Comparison of ENCODE assay signal across 8 cellular contexts in the genomic region with DNA sequence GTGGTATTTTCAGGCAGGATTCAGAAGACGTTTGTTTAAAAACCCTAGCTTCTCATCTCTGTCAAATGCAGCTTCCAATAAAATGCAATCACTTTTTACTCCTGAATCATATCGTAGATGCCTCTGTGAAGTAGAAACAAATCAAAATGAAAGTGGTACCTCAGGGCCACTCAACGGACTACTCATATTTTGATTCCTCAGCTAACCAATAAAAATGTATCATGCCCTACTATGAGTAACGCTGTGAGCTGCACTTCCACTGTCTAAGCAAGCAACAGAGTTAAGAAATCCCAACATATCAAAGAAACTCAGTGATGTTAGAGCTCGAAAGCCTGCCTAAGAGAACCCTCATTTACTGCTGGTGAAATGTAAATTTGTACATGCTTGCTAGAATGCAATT.
A peak's percentile ranks its signal among the peaks of the same experiment; 100 is the strongest.
DNase-seq lines count a peak whose midpoint lies in the region; ATAC-seq and TF ChIP-seq lines count a peak whose summit lies in the region.

No MANE protein-coding gene starts in this region.

- DNase-seq in CD1c-positive myeloid dendritic cell (ENCODE audit: extremely low spot score) (peak; percentile 52), HS-5 (ENCODE audit: low read depth) (peak; percentile 49), epithelial cell of esophagus (ENCODE audit: low read depth) (peak; percentile 2), anterior cingulate cortex (lab: John Stamatoyannopoulos, UW) (no peak)

- no peak overlapping the region for H3K4me3 ChIP-seq in epithelial cell of esophagus (ENCODE audit: low read length)

- ATAC-seq in GM19452 (IDR thresholded peaks at IDR 0.05; ENCODE audit: unreplicated experiment) (peak; percentile 37), HG03342 (IDR thresholded peaks at IDR 0.05; ENCODE audit: unreplicated experiment) (no peak), HG03039 (IDR thresholded peaks at IDR 0.05; ENCODE audit: unreplicated experiment) (no peak), GM19328 (IDR thresholded peaks at IDR 0.05; ENCODE audit: unreplicated experiment) (no peak)

- no peak for TF ChIP-seq CTCF in epithelial cell of esophagus (IDR thresholded peaks at IDR 0.05; ENCODE audit: insufficient read depth, low read depth, low read length, missing control alignments)

Comparison
In these comparisons a context has a peak if more than half of its experiments do, and no peak if none do; other contexts are left out.
1. DNase-seq: peak in CD1c-positive myeloid dendritic cell (single experiment), HS-5 (single experiment) and epithelial cell of esophagus (single experiment); none in anterior cingulate cortex (0 of 58).